In the genomic region with DNA sequence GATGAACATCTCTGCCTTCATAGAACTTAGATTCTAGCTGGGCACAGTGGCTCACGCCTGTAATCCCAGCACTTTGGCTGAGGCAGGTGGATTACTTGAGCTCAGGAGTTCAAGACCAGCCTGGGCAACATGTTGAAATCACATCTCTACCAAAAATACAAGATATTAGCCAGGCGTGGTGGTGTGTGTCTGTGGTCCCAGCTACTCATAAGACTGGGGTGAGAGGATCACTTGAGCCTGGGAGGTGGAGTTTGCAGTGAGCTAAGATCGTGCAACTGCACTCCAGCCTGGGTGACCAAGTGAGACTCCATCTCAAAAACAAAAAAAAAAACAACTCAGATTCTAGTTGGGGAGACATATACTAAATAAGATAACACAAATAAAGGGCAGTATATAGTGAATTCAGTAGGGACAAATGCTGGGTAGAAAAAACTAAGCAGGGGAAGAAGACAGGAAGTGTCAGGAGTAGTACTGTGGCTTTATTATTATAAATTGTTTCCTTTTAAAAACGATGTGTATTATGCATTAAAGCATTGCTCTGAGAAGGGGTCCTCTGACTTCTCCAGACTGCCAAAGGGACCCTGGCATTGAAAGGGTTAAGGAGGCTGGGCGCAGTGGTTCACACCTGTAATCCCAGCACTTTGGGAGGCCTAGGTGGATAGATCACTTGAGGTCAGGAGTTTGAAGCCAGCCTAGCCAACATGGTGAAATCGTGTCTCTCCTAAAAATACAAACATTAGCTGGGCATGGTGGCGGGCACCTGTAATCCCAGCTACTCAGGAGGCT, we compare ENCODE assay signal across 1 cellular context.
TF ChIP-seq lines count a peak whose summit lies in the region.

No MANE protein-coding gene starts in this region.

TF ChIP-seq in A549, 52 proteins besides CTCF, POLR2A, EP300 and RAD21 (continued from another document):
- TF ChIP-seq, protein P1, sequence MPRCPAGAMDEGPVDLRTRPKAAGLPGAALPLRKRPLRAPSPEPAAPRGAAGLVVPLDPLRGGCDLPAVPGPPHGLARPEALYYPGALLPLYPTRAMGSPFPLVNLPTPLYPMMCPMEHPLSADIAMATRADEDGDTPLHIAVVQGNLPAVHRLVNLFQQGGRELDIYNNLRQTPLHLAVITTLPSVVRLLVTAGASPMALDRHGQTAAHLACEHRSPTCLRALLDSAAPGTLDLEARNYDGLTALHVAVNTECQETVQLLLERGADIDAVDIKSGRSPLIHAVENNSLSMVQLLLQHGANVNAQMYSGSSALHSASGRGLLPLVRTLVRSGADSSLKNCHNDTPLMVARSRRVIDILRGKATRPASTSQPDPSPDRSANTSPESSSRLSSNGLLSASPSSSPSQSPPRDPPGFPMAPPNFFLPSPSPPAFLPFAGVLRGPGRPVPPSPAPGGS (IDR thresholded peaks at IDR 0.05) = no peak
- no peak for TF ChIP-seq RARB (CRISPR knock-in tag; IDR thresholded peaks at IDR 0.05)
- no peak for TF ChIP-seq EHF (CRISPR knock-in tag; IDR thresholded peaks at IDR 0.05)
- TF ChIP-seq POLR2AphosphoS2 (conservative IDR thresholded peaks at IDR 0.05; ENCODE audit: low read length) = no peak
- TF ChIP-seq GATA3 (IDR thresholded peaks at IDR 0.05; ENCODE audit: borderline replicate concordance) = no peak
- TF ChIP-seq HOXB13 (CRISPR knock-in tag; IDR thresholded peaks at IDR 0.05; ENCODE audit: low read depth) = no peak
- TF ChIP-seq ZC3H11A (IDR thresholded peaks at IDR 0.05) = no peak
- TF ChIP-seq SREBF2 (IDR thresholded peaks at IDR 0.05) = no peak
- TF ChIP-seq FOSL2 (IDR thresholded peaks at IDR 0.05) = no peak
- no peak for TF ChIP-seq FOSL2 (CRISPR knock-in tag; IDR thresholded peaks at IDR 0.05)
- TF ChIP-seq MAZ (IDR thresholded peaks at IDR 0.05; ENCODE audit: borderline replicate concordance, low read depth, low read length) = no peak
- no peak for TF ChIP-seq JUNB (IDR thresholded peaks at IDR 0.05)
- TF ChIP-seq, protein P2, sequence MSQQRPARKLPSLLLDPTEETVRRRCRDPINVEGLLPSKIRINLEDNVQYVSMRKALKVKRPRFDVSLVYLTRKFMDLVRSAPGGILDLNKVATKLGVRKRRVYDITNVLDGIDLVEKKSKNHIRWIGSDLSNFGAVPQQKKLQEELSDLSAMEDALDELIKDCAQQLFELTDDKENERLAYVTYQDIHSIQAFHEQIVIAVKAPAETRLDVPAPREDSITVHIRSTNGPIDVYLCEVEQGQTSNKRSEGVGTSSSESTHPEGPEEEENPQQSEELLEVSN (IDR thresholded peaks at IDR 0.05; ENCODE audit: borderline replicate concordance, low read depth) = no peak
- TF ChIP-seq, protein P3, sequence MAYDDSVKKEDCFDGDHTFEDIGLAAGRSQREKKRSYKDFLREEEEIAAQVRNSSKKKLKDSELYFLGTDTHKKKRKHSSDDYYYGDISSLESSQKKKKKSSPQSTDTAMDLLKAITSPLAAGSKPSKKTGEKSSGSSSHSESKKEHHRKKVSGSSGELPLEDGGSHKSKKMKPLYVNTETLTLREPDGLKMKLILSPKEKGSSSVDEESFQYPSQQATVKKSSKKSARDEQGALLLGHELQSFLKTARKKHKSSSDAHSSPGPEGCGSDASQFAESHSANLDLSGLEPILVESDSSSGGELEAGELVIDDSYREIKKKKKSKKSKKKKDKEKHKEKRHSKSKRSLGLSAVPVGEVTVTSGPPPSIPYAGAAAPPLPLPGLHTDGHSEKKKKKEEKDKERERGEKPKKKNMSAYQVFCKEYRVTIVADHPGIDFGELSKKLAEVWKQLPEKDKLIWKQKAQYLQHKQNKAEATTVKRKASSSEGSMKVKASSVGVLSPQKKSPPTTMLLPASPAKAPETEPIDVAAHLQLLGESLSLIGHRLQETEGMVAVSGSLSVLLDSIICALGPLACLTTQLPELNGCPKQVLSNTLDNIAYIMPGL (CRISPR knock-in tag; IDR thresholded peaks at IDR 0.05; ENCODE audit: borderline replicate concordance) = no peak
- TF ChIP-seq, protein P4, sequence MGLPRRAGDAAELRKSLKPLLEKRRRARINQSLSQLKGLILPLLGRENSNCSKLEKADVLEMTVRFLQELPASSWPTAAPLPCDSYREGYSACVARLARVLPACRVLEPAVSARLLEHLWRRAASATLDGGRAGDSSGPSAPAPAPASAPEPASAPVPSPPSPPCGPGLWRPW (IDR thresholded peaks at IDR 0.05) = no peak
- no peak for TF ChIP-seq KDM5A (IDR thresholded peaks at IDR 0.05)
- no peak for TF ChIP-seq HDAC2 (IDR thresholded peaks at IDR 0.05)
TF ChIP-seq in A549: peak in this region for 0.
